25 cellular contexts compared by ENCODE assay signal in the genomic region with DNA sequence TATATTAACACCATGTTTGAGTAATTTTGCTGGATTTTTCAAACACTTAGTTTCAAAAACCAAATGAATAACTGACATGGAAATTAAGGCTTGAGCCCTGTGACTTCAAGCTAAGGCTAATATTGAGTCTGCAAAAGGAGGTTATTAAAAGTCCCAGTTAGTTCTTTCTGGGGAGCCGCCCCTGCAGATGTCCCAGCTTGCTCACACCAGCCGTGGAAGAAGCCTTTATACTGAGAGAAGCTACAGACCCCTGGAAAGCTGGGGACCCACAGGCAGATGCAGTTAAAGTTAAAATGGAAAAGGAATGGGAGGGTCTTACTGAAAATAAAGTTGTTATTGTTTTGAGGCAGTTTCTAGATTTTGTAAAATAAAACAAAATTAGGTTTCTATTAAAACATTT.
"Had no signal": no experiment of that assay in that cellular context is flagged by ENCODE, and none has a peak within 500 bp of the region (broad histone marks: within the 10 kb centered on the region; RNA-seq: fewer than 3 reads in every experiment).

No MANE protein-coding gene starts in this region.

- H3K36me3 ChIP-seq: colonic mucosa, esophagus muscularis mucosa, esophagus squamous epithelium, gastrocnemius medialis, gastroesophageal sphincter, heart left ventricle had no signal

- H3K4me3 ChIP-seq: colonic mucosa, dorsolateral prefrontal cortex, esophagus muscularis mucosa, esophagus squamous epithelium, gastrocnemius medialis, gastroesophageal sphincter, heart left ventricle had no signal

- H3K27ac ChIP-seq: colonic mucosa, dorsolateral prefrontal cortex, epithelial cell of prostate, esophagus muscularis mucosa, esophagus squamous epithelium, foreskin keratinocyte, gastrocnemius medialis, gastroesophageal sphincter had no signal

- ATAC-seq: effector memory CD8-positive, alpha-beta T cell; esophagus mucosa; foreskin keratinocyte; gastrocnemius medialis; gastroesophageal sphincter had no signal

- H3K9me3 ChIP-seq: colonic mucosa, esophagus muscularis mucosa, gastrocnemius medialis, gastroesophageal sphincter, heart left ventricle had no signal

- H3K4me1 ChIP-seq: colonic mucosa, esophagus muscularis mucosa, esophagus squamous epithelium, foreskin keratinocyte, gastrocnemius medialis, gastroesophageal sphincter had no signal

- H3K27me3 ChIP-seq: colonic mucosa, dorsolateral prefrontal cortex, esophagus muscularis mucosa, esophagus squamous epithelium, foreskin keratinocyte, gastrocnemius medialis, gastroesophageal sphincter, heart left ventricle had no signal

- FAIRE-seq: colon, endometrium, endothelial cell of umbilical vein, frontal cortex had no signal

- DNase-seq: colonic mucosa; cortex of kidney; dermis blood vessel endothelial cell; dorsolateral prefrontal cortex; effector CD4-positive, alpha-beta T cell; effector CD8-positive, alpha-beta T cell; effector memory CD4-positive, alpha-beta T cell; effector memory CD8-positive, alpha-beta T cell; endodermal cell; erythroblast; esophagus squamous epithelium; foreskin fibroblast; foreskin keratinocyte; foreskin melanocyte; gastrocnemius medialis; glutamatergic neuron; heart left ventricle had no signal
